Comparison of ENCODE assay signal across 14 cellular contexts in the genomic region with DNA sequence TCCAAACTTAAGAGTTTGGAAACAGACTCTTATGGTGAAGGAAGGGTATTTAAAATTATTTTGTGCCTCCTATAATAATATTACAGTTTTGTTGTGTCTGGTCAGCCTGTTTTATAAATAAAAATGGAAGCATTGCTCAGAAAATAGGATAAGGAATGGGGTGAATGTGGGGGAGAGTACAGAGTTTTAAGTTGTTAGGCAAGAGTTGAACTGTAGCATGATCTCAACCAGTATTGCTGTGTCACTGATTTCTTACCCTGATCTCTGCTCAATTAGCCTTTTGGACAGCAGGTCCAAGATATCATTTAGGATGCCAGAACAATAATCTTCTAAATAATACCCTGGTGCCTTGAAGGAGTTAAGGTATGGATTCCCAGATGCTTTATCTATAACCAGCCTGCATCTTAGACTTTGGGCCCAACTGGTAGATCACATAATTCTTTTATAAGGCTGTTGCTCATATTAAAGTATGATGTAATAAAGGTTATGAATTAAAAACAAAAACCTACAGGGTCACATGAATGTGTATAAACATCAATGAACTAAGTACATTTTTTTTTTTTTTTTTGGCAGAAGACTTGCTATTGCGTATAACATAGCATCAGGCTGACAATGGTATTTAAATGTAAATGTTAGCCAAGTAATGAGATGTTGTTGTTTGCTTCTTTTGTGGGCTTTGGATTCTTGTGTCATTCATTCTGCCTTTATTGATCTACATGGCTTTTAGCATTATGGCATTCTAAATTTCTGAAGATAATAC.
DNase-seq lines count a peak whose midpoint lies in the region; ATAC-seq and TF ChIP-seq lines count a peak whose summit lies in the region.
"Had no signal": no experiment of that assay in that cellular context is flagged by ENCODE, and none has a peak within 500 bp of the region (broad histone marks: within the 10 kb centered on the region; RNA-seq: fewer than 3 reads in every experiment).

No MANE protein-coding gene starts in this region.

- H3K4me3 ChIP-seq in IMR-90 (ENCODE audit: insufficient read depth, low read depth, low read length) = no peak overlapping the region
- H3K4me3 ChIP-seq in choroid plexus epithelial cell (ENCODE audit: low read depth, low read length) = no peak overlapping the region
- no peak overlapping the region for H3K4me3 ChIP-seq in fibroblast of mammary gland (ENCODE audit: control insufficient read depth, low read depth, low read length)
- H3K4me3 ChIP-seq in vagina = no peak overlapping the region
- H3K4me3 ChIP-seq: BLaER1 treated with 17β-estradiol and CSF1 and Interleukin-3, amounts not matched to agents 10 nM and 100 nM; GM23248; HAP-1 had no signal

- H3K27me3 ChIP-seq in IMR-90 (ENCODE audit: control insufficient read depth, insufficient read depth, low read length) = no peaks in the 10 kb centered on the region
- no peaks in the 10 kb centered on the region for H3K27me3 ChIP-seq in vagina
- H3K27me3 ChIP-seq: BLaER1 treated with 17β-estradiol and CSF1 and Interleukin-3, amounts not matched to agents 10 nM and 100 nM had no signal

- intact Hi-C loops in IMR-90 (cut with micrococcal nuclease) = loop anchor here (5.0 kb wide), 1 partner anchor 48 kb away; no protein-coding TSS in a partner anchor
- intact Hi-C loops in vagina (cut with DNase I) = no loop called here

- H3K36me3 ChIP-seq in IMR-90 (ENCODE audit: control insufficient read depth, insufficient read depth, low read length) (no peaks in the 10 kb centered on the region), vagina (no peaks in the 10 kb centered on the region)
- H3K36me3 ChIP-seq: HAP-1 had no signal

- H3K9ac ChIP-seq in IMR-90 (ENCODE audit: low read depth, low read length) = no peak overlapping the region
- H3K9ac ChIP-seq: BLaER1 treated with 17β-estradiol and CSF1 and Interleukin-3, amounts not matched to agents 10 nM and 100 nM; GM23248 had no signal

- no peak overlapping the region for H3K56ac ChIP-seq in IMR-90 (ENCODE audit: extremely low read depth, insufficient read depth, low read length)

- peaks cover 31 to 38% of the 10 kb centered on the region in 2 experiments for H3K79me1 ChIP-seq in IMR-90 (ENCODE audit: low read depth in 1 of 2, low read length in 2 of 2)

- H2BK5ac ChIP-seq in IMR-90 (ENCODE audit: low read depth, low read length, poor library complexity, severe bottlenecking) = no peak overlapping the region

- no peak overlapping the region for H2AK5ac ChIP-seq in IMR-90 (ENCODE audit: low read depth, low read length)

- ATAC-seq in IMR-90 (ENCODE audit: low read depth) = peak; percentile 16; the same call in 1 of the 2 replicates
- ATAC-seq: CD8-positive, alpha-beta T cell had no signal

- BruUV-seq in IMR-90 (replicated peaks; lab: Mats Ljungman, UMichigan) = no TSS peak

- no CpG with 5 or more reads among the region's 1 CpG for WGBS in IMR-90 (ENCODE audit: extremely low coverage in 2 of 2, insufficient read length in 1 of 2), 2 experiments

- dilution Hi-C loops in IMR-90 (cut with HindIII; ENCODE audit: low sequenced_read_pairs, unreplicated experiment) = no loop called here

- in situ Hi-C loops in IMR-90 (cut with MboI; ENCODE audit: low sequenced_read_pairs) = loop anchor here (10.0 kb wide), 1 partner anchor 136 kb away; no protein-coding TSS in a partner anchor

- no peak overlapping the region for H2AFZ ChIP-seq in IMR-90 (replicated peaks; ENCODE audit: low read length, poor library complexity)
- H2AFZ ChIP-seq: GM23248 had no signal

- CTCF ChIA-PET in IMR-90 (lab: Yijun Ruan, JAX) = interaction anchor here (1.1 kb wide), 1 partner anchor 102 kb away, joined by 3 read pairs; no protein-coding TSS in a partner anchor

- H3K9me3 ChIP-seq in IMR-90 (ENCODE audit: control insufficient read depth, insufficient read depth, low read length) (no peaks in the 10 kb centered on the region), vagina (no peaks in the 10 kb centered on the region)
- H3K9me3 ChIP-seq: BLaER1 treated with 17β-estradiol and CSF1 and Interleukin-3, amounts not matched to agents 10 nM and 100 nM; HAP-1 had no signal

- peak overlapping the region; percentile 44 for H2BK20ac ChIP-seq in IMR-90 (ENCODE audit: low read depth, low read length)

- peak overlapping the region; percentile 38; the same call in 1 of the 2 replicates for H4K5ac ChIP-seq in IMR-90 (ENCODE audit: low read depth, low read length)

- H2AK9ac ChIP-seq in IMR-90 (replicated peaks; ENCODE audit: low read depth, low read length, poor library complexity) = no peak overlapping the region

- no peak overlapping the region; the same call in 1 of the 2 replicates for H3K14ac ChIP-seq in IMR-90 (replicated peaks; ENCODE audit: low read depth, low read length)

- POLR2A ChIA-PET in IMR-90 (lab: Charles Lee; ENCODE audit: unreplicated experiment) = no interaction called here

- TF ChIP-seq CTCF in IMR-90 (conservative IDR thresholded peaks at IDR 0.05; ENCODE audit: low read depth, low read length) = no peak
- no peak for TF ChIP-seq CTCF in choroid plexus epithelial cell (conservative IDR thresholded peaks at IDR 0.05; ENCODE audit: low read depth, low read length)
- TF ChIP-seq CTCF in fibroblast of mammary gland (conservative IDR thresholded peaks at IDR 0.05; ENCODE audit: control insufficient read depth, insufficient read depth, low read depth, low read length) = no peak
- no peak for TF ChIP-seq CTCF in vagina (IDR thresholded peaks at IDR 0.05)
- no peak for TF ChIP-seq CTCF in GM20000 (IDR thresholded peaks at IDR 0.05; ENCODE audit: extremely low read depth, missing control alignments)

- 0 out of 2 replicates have a peak overlapping the region, but pooled peaks have one; percentile 38 for H3K23ac ChIP-seq in IMR-90 (ENCODE audit: low read depth, low read length)

- H3K4me1 ChIP-seq in IMR-90 (ENCODE audit: control insufficient read depth, insufficient read depth, low read length) = peaks cover 16% of the 10 kb centered on the region
- peaks cover 54% of the 10 kb centered on the region for H3K4me1 ChIP-seq in vagina

- 0 out of 3 replicates have a peak overlapping the region, but pooled peaks have one; percentile 94 for H2BK15ac ChIP-seq in IMR-90 (ENCODE audit: low read depth, low read length)

- TF ChIP-seq RAD21 in IMR-90 (IDR thresholded peaks at IDR 0.05; ENCODE audit: low read length) = no peak

- H3K27ac ChIP-seq in IMR-90 (ENCODE audit: insufficient read depth, low read length) (no peak overlapping the region), vagina (no peak overlapping the region), substantia nigra (ENCODE audit: low read depth, low read length, poor library complexity, severe bottlenecking) (no peak overlapping the region)
- H3K27ac ChIP-seq: BLaER1 treated with 17β-estradiol and CSF1 and Interleukin-3, amounts not matched to agents 10 nM and 100 nM; GM23248; HL-60 had no signal

- peak overlapping the region; percentile 80 for H3K18ac ChIP-seq in IMR-90 (ENCODE audit: low read depth, low read length)

- no peak overlapping the region for H3K4me2 ChIP-seq in IMR-90 (ENCODE audit: low read depth, low read length)
- H3K4me2 ChIP-seq: BLaER1 treated with 17β-estradiol and CSF1 and Interleukin-3, amounts not matched to agents 10 nM and 100 nM had no signal

- H4K91ac ChIP-seq in IMR-90 (ENCODE audit: insufficient read depth, low read depth, low read length) = peak overlapping the region; percentile 19; the same call in 1 of the 2 replicates

- no peak for TF ChIP-seq POLR2A in IMR-90 (IDR thresholded peaks at IDR 0.05; ENCODE audit: low read depth, low read length)
- TF ChIP-seq POLR2A in vagina (IDR thresholded peaks at IDR 0.05) = no peak

- H2BK120ac ChIP-seq in IMR-90 (ENCODE audit: low read depth, low read length) = peak overlapping the region; percentile 63

- peak; percentile 41 for DNase-seq in IMR-90
- DNase-seq in choroid plexus epithelial cell (ENCODE audit: low read depth) = peak; percentile 28
- peak; percentile 27 for DNase-seq in fibroblast of mammary gland (ENCODE audit: low read depth)
- DNase-seq in vagina (ENCODE audit: extremely low spot score in 2 of 2) = no peak
- no peak for DNase-seq in substantia nigra (lab: John Stamatoyannopoulos, UW)
- DNase-seq in NCI-H526 (lab: John Stamatoyannopoulos, UW) = no peak
- no peak for DNase-seq in GM20000 (ENCODE audit: low spot score)
- DNase-seq: Calu3; CD8-positive, alpha-beta T cell; DMS79 treated with DMSO at 0.1 percent for 48 hours; GM23248 had no signal

- H4K20me1 ChIP-seq in IMR-90 (ENCODE audit: insufficient read depth, low read length) = no peaks in the 10 kb centered on the region; the same call in 1 of the 2 replicates

- H3K4ac ChIP-seq in IMR-90 (ENCODE audit: low read depth, low read length) = no peak overlapping the region

- peak overlapping the region in 1 of 2 experiments; percentile 60; a peak in 1 of 4 replicates for H4K8ac ChIP-seq in IMR-90 (ENCODE audit: low read depth in 2 of 2, low read length in 2 of 2)

- peaks cover 6% of the 10 kb centered on the region; the same call in 1 of the 2 replicates for H3K9me1 ChIP-seq in IMR-90 (ENCODE audit: insufficient read depth, low read length)

TF ChIP-seq in IMR-90, 13 proteins besides CTCF, POLR2A, EP300 and RAD21:
- TF ChIP-seq RCOR1 (IDR thresholded peaks at IDR 0.05; ENCODE audit: insufficient replicate concordance, low read length) (no peak), CHD1 (IDR thresholded peaks at IDR 0.05; ENCODE audit: low read depth, low read length) (no peak), NFE2L2 (IDR thresholded peaks at IDR 0.05; ENCODE audit: low read depth, low read length) (peak; percentile 51; the same call in 1 of the 2 replicates), BHLHE40 (IDR thresholded peaks at IDR 0.05; ENCODE audit: low read depth, low read length) (no peak)
TF ChIP-seq in IMR-90: peak in this region for 1.

Comparison
In these comparisons a context has a peak if more than half of its experiments do, and no peak if none do; other contexts are left out.
1. DNase-seq: peak in IMR-90 (single experiment), choroid plexus epithelial cell (single experiment) and fibroblast of mammary gland (single experiment); none in vagina (0 of 2), substantia nigra (0 of 49), NCI-H526 (0 of 2) and GM20000 (single experiment).